In genomic region chr14:50232276-50232642, GRCh38 we compare ENCODE assay signal across 8 cellular contexts. TPM values are rescaled to one million over a fixed set of nuclear protein-coding genes. Genes with fewer than 3 reads are reported as not detected.
DNase-seq lines count a peak whose midpoint lies in the region; ATAC-seq and TF ChIP-seq lines count a peak whose summit lies in the region.

No MANE protein-coding gene starts in this region.

- H3K9me3 Mint-ChIP-seq in naive thymus-derived CD8-positive, alpha-beta T cell = peaks cover 0 to 3% (median 0%) of the 10 kb centered on the region in 9 donors

- no peaks in the 10 kb centered on the region for H3K9me3 ChIP-seq in duodenal mucosa (ENCODE audit: control insufficient read depth in 1 of 2, low read length in 2 of 2)

- peaks cover 7 to 43% (median 27%) of the 10 kb centered on the region in 4 donors for H3K4me1 Mint-ChIP-seq in naive thymus-derived CD8-positive, alpha-beta T cell

- H3K4me3 ChIP-seq in BJ (ENCODE audit: low read depth, low read length) (peak overlapping the region; percentile 88), NB4 (ENCODE audit: low read depth, low read length) (peak overlapping the region; percentile 61), duodenal mucosa (ENCODE audit: low read depth in 1 of 2, low read length in 2 of 2) (peak overlapping the region; percentile 76 to 83)

- CTCF ChIA-PET in BJ (lab: Yijun Ruan, JAX) = no interaction called here
- CTCF ChIA-PET in HEK293T (lab: Yijun Ruan, JAX) = interaction anchor here (0.7 kb wide), 1 partner anchor 351 kb away, joined by 3 read pairs; no protein-coding TSS in a partner anchor

- H3K36me3 ChIP-seq in BJ (ENCODE audit: control insufficient read depth, insufficient read depth, low read length) (no peaks in the 10 kb centered on the region; the same call in 1 of the 2 replicates), duodenal mucosa (ENCODE audit: control insufficient read depth in 1 of 2, insufficient read depth in 2 of 2, low read length in 2 of 2) (no peaks in the 10 kb centered on the region)

- peaks cover 0 to 2% (median 0%) of the 10 kb centered on the region in 3 donors for H3K36me3 Mint-ChIP-seq in naive thymus-derived CD8-positive, alpha-beta T cell

- no peaks in the 10 kb centered on the region for H3K27me3 Mint-ChIP-seq in naive thymus-derived CD8-positive, alpha-beta T cell

- DNase-seq in BJ (ENCODE audit: low read depth) = no peak
- no peak for DNase-seq in NB4 (ENCODE audit: low read depth)
- no peak for DNase-seq in naive thymus-derived CD8-positive, alpha-beta T cell
- DNase-seq in NCI-H1092 treated with DMSO at 0.1 percent for 48 hours (lab: John Stamatoyannopoulos, UW) = no peak
- DNase-seq in HEK293T (ENCODE audit: extremely low spot score) = no peak
- no peak for DNase-seq in NCI-H510A treated with DMSO at 0.1 percent for 48 hours (lab: John Stamatoyannopoulos, UW)

- TF ChIP-seq CTCF in BJ (IDR thresholded peaks at IDR 0.05; ENCODE audit: insufficient read depth, low read depth, low read length) (no peak), NB4 (IDR thresholded peaks at IDR 0.05; ENCODE audit: low read depth, low read length) (no peak)

- peak overlapping the region; percentile 76 to 93 for H3K9ac ChIP-seq in duodenal mucosa (ENCODE audit: low read depth in 1 of 2, low read length in 2 of 2)

- H3K4me1 ChIP-seq in duodenal mucosa (ENCODE audit: control insufficient read depth in 1 of 2, insufficient read depth in 2 of 2, low read length in 2 of 2) = peaks cover 12 to 22% of the 10 kb centered on the region in 2 donors

- peak overlapping the region; percentile 77 to 94 (median 88) for H3K27ac Mint-ChIP-seq in naive thymus-derived CD8-positive, alpha-beta T cell

- peak overlapping the region; percentile 75 to 91 (median 86) for H3K4me3 Mint-ChIP-seq in naive thymus-derived CD8-positive, alpha-beta T cell

- POLR2A ChIA-PET in BJ (lab: Charles Lee) = interaction anchor here (0.7 kb wide), 1 partner anchor 164 kb away, joined by 3 read pairs; the partner anchor contains the start of gene CDKL1
- POLR2A ChIA-PET in naive thymus-derived CD8-positive, alpha-beta T cell (lab: Charles Lee) = interaction anchor here (0.7 to 1.4 kb wide), 4 partner anchors 36 to 369 kb away, joined by 3 to 9 read pairs (median 4); partner anchors contain the start of genes DMAC2L and L2HGDH
- POLR2A ChIA-PET in HEK293T (lab: Yijun Ruan, JAX) = interaction anchor here (0.6 to 2.1 kb wide), 4 partner anchors 12 to 351 kb away, joined by 3 to 6 read pairs (median 3); partner anchors contain the start of genes DMAC2L and L2HGDH

- no peak for TF ChIP-seq POLR2A in NB4 (IDR thresholded peaks at IDR 0.05; ENCODE audit: extremely low read depth, insufficient read length)

- H3K27me3 ChIP-seq in BJ (ENCODE audit: control insufficient read depth, insufficient read depth, low read length) = no peaks in the 10 kb centered on the region
- H3K27me3 ChIP-seq in duodenal mucosa (ENCODE audit: control insufficient read depth in 1 of 2, insufficient read depth in 2 of 2, low read length in 2 of 2) = no peaks in the 10 kb centered on the region

- H3K27ac ChIP-seq in duodenal mucosa (ENCODE audit: low read depth, low read length) = no peak overlapping the region

- no peak for ATAC-seq in naive thymus-derived CD8-positive, alpha-beta T cell
- no peak for ATAC-seq in GM21390 (IDR thresholded peaks at IDR 0.05; ENCODE audit: unreplicated experiment)

TF ChIP-seq in HEK293T, 16 proteins besides CTCF, POLR2A, EP300 and RAD21:
- TF ChIP-seq TARDBP (IDR thresholded peaks at IDR 0.05) = no peak
- no peak for TF ChIP-seq SP1 (IDR thresholded peaks at IDR 0.05)
- TF ChIP-seq ARNT (IDR thresholded peaks at IDR 0.05) = no peak
- no peak for TF ChIP-seq BHLHE40 (IDR thresholded peaks at IDR 0.05; ENCODE audit: borderline replicate concordance)
- TF ChIP-seq FOXA1 (IDR thresholded peaks at IDR 0.05) = no peak
- no peak for TF ChIP-seq ZNF384 (IDR thresholded peaks at IDR 0.05)
- TF ChIP-seq FOXM1 (IDR thresholded peaks at IDR 0.05; ENCODE audit: borderline replicate concordance) = no peak
- no peak for TF ChIP-seq FOXK2 (IDR thresholded peaks at IDR 0.05)
- TF ChIP-seq L3MBTL2 (conservative IDR thresholded peaks at IDR 0.05) = no peak

RNA-seq across cellular contexts. Expression of gene SOS2, which starts 0.9 kb away (rescaled TPM):
- polyA plus RNA-seq in BJ (2011; rRNA removed) = 6.4 and 10.0 TPM in 2 replicates
- polyA minus RNA-seq in BJ (2011; rRNA and poly(A)+ RNA removed) = 10.0 and 11.7 TPM in 2 replicates
- total RNA-seq in naive thymus-derived CD8-positive, alpha-beta T cell = 10 to 100 TPM; 48.6 to 51.6 TPM
- 10 to 100 TPM in 2 of 3 donors, 1 to 10 TPM in 1; 6.0 to 15.0 (median 13.4) TPM for polyA plus RNA-seq in naive thymus-derived CD8-positive, alpha-beta T cell
